20 cellular contexts compared by ENCODE assay signal in the genomic region with DNA sequence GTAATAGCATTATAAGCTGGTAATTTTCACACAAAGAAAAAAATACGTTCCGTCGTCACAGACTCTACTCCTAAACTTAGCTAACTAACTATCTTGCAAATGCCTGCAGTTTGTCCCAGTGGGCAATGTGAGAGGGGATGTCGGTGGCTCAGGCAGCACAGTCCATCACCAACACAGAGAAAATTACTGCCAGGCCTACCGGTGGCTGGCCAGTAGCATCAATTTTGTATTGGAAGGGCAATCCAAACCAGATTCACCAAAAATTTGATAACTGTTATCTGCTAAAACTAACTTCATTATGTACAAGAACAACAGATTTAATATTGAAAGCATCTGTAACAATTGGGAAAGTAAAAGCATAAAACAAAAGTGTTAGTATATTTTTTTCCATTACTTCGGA. TPM values are rescaled to one million over a fixed set of nuclear protein-coding genes. Genes with fewer than 3 reads are reported as not detected.
A peak's percentile ranks its signal among the peaks of the same experiment; 100 is the strongest.
DNase-seq lines count a peak whose midpoint lies in the region; ATAC-seq and TF ChIP-seq lines count a peak whose summit lies in the region.
"Had no signal": no experiment of that assay in that cellular context is flagged by ENCODE, and none has a peak within 500 bp of the region (broad histone marks: within the 10 kb centered on the region; RNA-seq: fewer than 3 reads in every experiment).

No MANE protein-coding gene starts in this region.

- H3K27me3 Mint-ChIP-seq in CD4-positive, alpha-beta memory T cell, result no peaks in the 10 kb centered on the region
- H3K27me3 Mint-ChIP-seq in activated T-helper 17 cell treated with anti-CD3 and anti-CD28 coated beads, Interleukin-2, amount 50 U/mL, for 72 hours, result no peaks in the 10 kb centered on the region
- H3K27me3 Mint-ChIP-seq in nephron progenitor cell (ENCODE audit: low read depth, poor library complexity), result peaks cover 4% of the 10 kb centered on the region

- no peaks in the 10 kb centered on the region for H3K9me3 ChIP-seq in CD4-positive, alpha-beta memory T cell (ENCODE audit: control insufficient read depth in 1 of 2, low read length in 2 of 2)
- H3K9me3 ChIP-seq: Caco-2, tibial nerve had no signal

- H3K36me3 ChIP-seq in ACC112 (ENCODE audit: insufficient read depth, low read length), result peaks cover 28% of the 10 kb centered on the region
- peaks cover 27% of the 10 kb centered on the region for H3K36me3 ChIP-seq in CD4-positive, alpha-beta memory T cell (ENCODE audit: insufficient read depth, low read length)

- no peak for TF ChIP-seq CTCF in nephron progenitor cell (IDR thresholded peaks at IDR 0.05)

- H3K4me3 Mint-ChIP-seq in CD4-positive, alpha-beta memory T cell, result no peak overlapping the region
- H3K4me3 Mint-ChIP-seq in activated T-helper 17 cell treated with anti-CD3 and anti-CD28 coated beads, Interleukin-2, amount 50 U/mL, for 72 hours, result no peak overlapping the region
- no peak overlapping the region for H3K4me3 Mint-ChIP-seq in nephron progenitor cell

- POLR2A ChIA-PET in CD4-positive, alpha-beta memory T cell (lab: Charles Lee; ENCODE audit: partially characterized antibody), result interaction anchor here (0.9 to 1.0 kb wide), 2 partner anchors 38 to 141 kb away, joined by 3 to 5 read pairs; partner anchors contain the start of gene RASA2

- H2AFZ ChIP-seq in ACC112 (ENCODE audit: low read length, unreplicated experiment), result no peak overlapping the region

- no peaks in the 10 kb centered on the region for H3K27me3 ChIP-seq in ACC112 (ENCODE audit: insufficient read depth, low read length)
- no peaks in the 10 kb centered on the region for H3K27me3 ChIP-seq in CD4-positive, alpha-beta memory T cell (ENCODE audit: insufficient read depth, low read length)
- H3K27me3 ChIP-seq: tibial nerve had no signal

- H3K79me2 ChIP-seq in ACC112 (ENCODE audit: control insufficient read depth, insufficient read depth, low read length, unreplicated experiment), result peaks cover 14% of the 10 kb centered on the region

- peaks cover 26 to 30% of the 10 kb centered on the region in 2 donors for H3K36me3 Mint-ChIP-seq in CD4-positive, alpha-beta memory T cell
- H3K36me3 Mint-ChIP-seq in activated T-helper 17 cell treated with anti-CD3 and anti-CD28 coated beads, Interleukin-2, amount 50 U/mL, for 72 hours (ENCODE audit: low read depth), result peaks cover 30% of the 10 kb centered on the region
- H3K36me3 Mint-ChIP-seq in nephron progenitor cell (ENCODE audit: low read depth), result peaks cover 22% of the 10 kb centered on the region

- no peak for DNase-seq in CD4-positive, alpha-beta memory T cell
- DNase-seq in nephron progenitor cell (no peak), HUDEP-2 (lab: John Stamatoyannopoulos, UW; ENCODE audit: unreplicated experiment in 76 of 76) (no peak), hypothalamus (lab: John Stamatoyannopoulos, UW) (no peak), NCI-H2107 (lab: John Stamatoyannopoulos, UW) (no peak)
- DNase-seq: activated CD4-positive, CD25-positive, alpha-beta regulatory T cell; Caco-2; HCEC 1CT; Kasumi-1; NCI-H1092 treated with DMSO at 0.1 percent for 48 hours; NCI-H510A; NK-92 treated with Interleukin-12 subunit alpha and Interleukin-12 subunit beta, amount 100 ng/mL, for 24 hours; T-helper 9 cell had no signal

- CTCF ChIA-PET in CD4-positive, alpha-beta memory T cell (lab: Charles Lee; ENCODE audit: partially characterized antibody), result interaction anchor here (0.8 to 3.5 kb wide), 13 partner anchors 8 to 145 kb away, joined by 3 to 32 read pairs (median 4); no protein-coding TSS in a partner anchor

- H3K4me1 ChIP-seq in ACC112 (ENCODE audit: control insufficient read depth, insufficient read depth, low read length, unreplicated experiment), result peaks cover 38% of the 10 kb centered on the region
- peaks cover 11% of the 10 kb centered on the region for H3K4me1 ChIP-seq in CD4-positive, alpha-beta memory T cell (ENCODE audit: insufficient read depth, low read length)

- H3K27ac Mint-ChIP-seq in CD4-positive, alpha-beta memory T cell, result peak overlapping the region in 4 of 7 donors; percentile 43 to 72 (median 55)
- peak overlapping the region; percentile 47 for H3K27ac Mint-ChIP-seq in activated T-helper 17 cell treated with anti-CD3 and anti-CD28 coated beads, Interleukin-2, amount 50 U/mL, for 72 hours
- peak overlapping the region; percentile 69 for H3K27ac Mint-ChIP-seq in nephron progenitor cell
- H3K27ac Mint-ChIP-seq: activated T-helper 2 cell treated with anti-CD3 and anti-CD28 coated beads, Interferon-gamma antibody, Interleukin-2, Interleukin-4, amounts not matched to agents 10 μg/mL and 5 μg/mL and 100 μg/mL, durations not matched to agents 14 hours and 24 hours and 36 hours had no signal

- peaks cover 0 to 6% (median 4%) of the 10 kb centered on the region in 4 donors for H3K4me1 Mint-ChIP-seq in CD4-positive, alpha-beta memory T cell
- H3K4me1 Mint-ChIP-seq in activated T-helper 17 cell treated with anti-CD3 and anti-CD28 coated beads, Interleukin-2, amount 50 U/mL, for 72 hours, result peaks cover 14% of the 10 kb centered on the region
- peaks cover 36% of the 10 kb centered on the region for H3K4me1 Mint-ChIP-seq in nephron progenitor cell

- ATAC-seq in activated T-helper 17 cell treated with anti-CD3 and anti-CD28 coated beads, Interleukin-2, amount 50 U/mL, for 72 hours (replicated peaks), result no peak
- ATAC-seq in GM19395 (IDR thresholded peaks at IDR 0.05; ENCODE audit: unreplicated experiment), result no peak
- ATAC-seq: sciatic nerve had no signal

- H3K9me3 Mint-ChIP-seq in CD4-positive, alpha-beta memory T cell, result peaks cover 0 to 1% (median 0%) of the 10 kb centered on the region in 8 donors
- no peaks in the 10 kb centered on the region for H3K9me3 Mint-ChIP-seq in activated T-helper 17 cell treated with anti-CD3 and anti-CD28 coated beads, Interleukin-2, amount 50 U/mL, for 72 hours
- H3K9me3 Mint-ChIP-seq in nephron progenitor cell, result peaks cover 6% of the 10 kb centered on the region
- H3K9me3 Mint-ChIP-seq: activated T-helper 2 cell treated with anti-CD3 and anti-CD28 coated beads, Interferon-gamma antibody, Interleukin-2, Interleukin-4, amounts not matched to agents 10 μg/mL and 5 μg/mL and 100 μg/mL, durations not matched to agents 14 hours and 24 hours and 36 hours had no signal

- H3K4me3 ChIP-seq in ACC112 (ENCODE audit: low read depth, low read length), result no peak overlapping the region
- H3K4me3 ChIP-seq in CD4-positive, alpha-beta memory T cell (ENCODE audit: low read length in 2 of 2), result no peak overlapping the region
- H3K4me3 ChIP-seq: SK-N-MC, tibial nerve had no signal

- intact Hi-C loops in CD4-positive, alpha-beta memory T cell (cut with micrococcal nuclease), result no loop called here

- peak overlapping the region; percentile 61 for H3K27ac ChIP-seq in ACC112 (ENCODE audit: low read depth, low read length)
- no peak overlapping the region for H3K27ac ChIP-seq in CD4-positive, alpha-beta memory T cell (ENCODE audit: low read depth, low read length)
- H3K27ac ChIP-seq: SK-N-MC had no signal

RNA-seq across cellular contexts. Expression of gene RASA2, which starts 37.4 kb away (rescaled TPM):
- 10 to 100 TPM; 78.9 to 80.9 TPM for total RNA-seq in CD4-positive, alpha-beta memory T cell
- 10 to 100 TPM; 29.4 to 35.1 TPM for polyA plus RNA-seq in CD4-positive, alpha-beta memory T cell
- 10 to 100 TPM; 36.6 to 41.1 TPM for total RNA-seq in activated T-helper 17 cell treated with anti-CD3 and anti-CD28 coated beads, Interleukin-2, amount 50 U/mL, for 72 hours
